ENCODE assay signal across 2 cellular contexts in the genomic region with DNA sequence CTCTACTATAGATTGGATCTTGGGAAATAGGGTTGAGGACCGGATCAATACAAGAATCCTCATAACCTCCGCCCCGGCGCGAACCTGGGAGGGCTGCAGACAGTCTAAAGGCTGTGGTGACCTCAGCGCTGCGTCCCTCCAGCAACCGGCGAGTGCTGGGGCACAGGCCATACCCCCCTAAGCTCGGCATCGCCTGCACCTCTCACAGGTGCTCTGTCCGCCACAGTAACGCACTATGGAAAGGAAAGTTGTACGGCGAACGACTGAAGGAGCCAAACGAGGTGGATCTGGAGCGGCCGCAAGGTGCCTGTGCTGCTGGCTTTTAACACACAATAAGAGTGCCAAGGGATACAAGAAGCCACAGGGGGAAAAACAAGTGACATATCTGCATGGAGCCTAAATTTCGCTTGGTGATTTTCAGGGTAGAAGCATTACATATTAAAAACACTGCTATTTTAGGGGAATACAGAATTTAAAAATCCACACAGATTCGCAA.
TF ChIP-seq lines count a peak whose summit lies in the region.

No MANE protein-coding gene starts in this region.

TF ChIP-seq in IMR-90, 13 proteins besides CTCF, POLR2A, EP300 and RAD21 (continued from another document):
- TF ChIP-seq, protein P1, sequence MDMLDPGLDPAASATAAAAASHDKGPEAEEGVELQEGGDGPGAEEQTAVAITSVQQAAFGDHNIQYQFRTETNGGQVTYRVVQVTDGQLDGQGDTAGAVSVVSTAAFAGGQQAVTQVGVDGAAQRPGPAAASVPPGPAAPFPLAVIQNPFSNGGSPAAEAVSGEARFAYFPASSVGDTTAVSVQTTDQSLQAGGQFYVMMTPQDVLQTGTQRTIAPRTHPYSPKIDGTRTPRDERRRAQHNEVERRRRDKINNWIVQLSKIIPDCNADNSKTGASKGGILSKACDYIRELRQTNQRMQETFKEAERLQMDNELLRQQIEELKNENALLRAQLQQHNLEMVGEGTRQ (IDR thresholded peaks at IDR 0.05; ENCODE audit: low read depth, low read length), result no peak
- TF ChIP-seq CHD1 (IDR thresholded peaks at IDR 0.05; ENCODE audit: low read depth, low read length), result no peak
TF ChIP-seq in IMR-90: peak in this region for 0.

TF ChIP-seq in liver, 16 proteins besides CTCF, POLR2A, EP300 and RAD21 (continued from another document):
- TF ChIP-seq MAX (IDR thresholded peaks at IDR 0.05) (no peak), GABPA (IDR thresholded peaks at IDR 0.05 in 1 of 2, conservative IDR thresholded peaks at IDR 0.05 in 1 of 2) (no peak), HNF4A (conservative IDR thresholded peaks at IDR 0.05) (no peak), FOXA1 (IDR thresholded peaks at IDR 0.05) (no peak), SP1 (IDR thresholded peaks at IDR 0.05) (no peak), FOXA2 (IDR thresholded peaks at IDR 0.05) (no peak), ZBTB33 (IDR thresholded peaks at IDR 0.05) (no peak), RXRA (IDR thresholded peaks at IDR 0.05) (no peak), JUND (IDR thresholded peaks at IDR 0.05) (no peak), TAF1 (conservative IDR thresholded peaks at IDR 0.05) (no peak), NR2F2 (IDR thresholded peaks at IDR 0.05) (no peak), YY1 (IDR thresholded peaks at IDR 0.05) (no peak)
